Comparison of ENCODE assay signal across 2 cellular contexts in genomic region chr16:70463235-70463634, GRCh38.
TF ChIP-seq lines count a peak whose summit lies in the region.

No MANE protein-coding gene starts in this region.

TF ChIP-seq in HepG2, 621 proteins besides CTCF, POLR2A, EP300 and RAD21:
- TF ChIP-seq ZBTB38 (CRISPR knock-in tag; IDR thresholded peaks at IDR 0.05), result no peak
- TF ChIP-seq ZNF629 (CRISPR knock-in tag; conservative IDR thresholded peaks at IDR 0.05), result peak; percentile 61

TF ChIP-seq in K562, 482 proteins besides CTCF, POLR2A, EP300 and RAD21:
- TF ChIP-seq TFAM (CRISPR knock-in tag; conservative IDR thresholded peaks at IDR 0.05), result no peak
- 0 out of 2 replicates have a peak, but pooled peaks have one; percentile 16 for TF ChIP-seq ZC3H4 (CRISPR knock-in tag; IDR thresholded peaks at IDR 0.05; ENCODE audit: borderline replicate concordance)
- no peak for TF ChIP-seq KAT8 (IDR thresholded peaks at IDR 0.05; ENCODE audit: low read depth)
- TF ChIP-seq, protein P1, sequence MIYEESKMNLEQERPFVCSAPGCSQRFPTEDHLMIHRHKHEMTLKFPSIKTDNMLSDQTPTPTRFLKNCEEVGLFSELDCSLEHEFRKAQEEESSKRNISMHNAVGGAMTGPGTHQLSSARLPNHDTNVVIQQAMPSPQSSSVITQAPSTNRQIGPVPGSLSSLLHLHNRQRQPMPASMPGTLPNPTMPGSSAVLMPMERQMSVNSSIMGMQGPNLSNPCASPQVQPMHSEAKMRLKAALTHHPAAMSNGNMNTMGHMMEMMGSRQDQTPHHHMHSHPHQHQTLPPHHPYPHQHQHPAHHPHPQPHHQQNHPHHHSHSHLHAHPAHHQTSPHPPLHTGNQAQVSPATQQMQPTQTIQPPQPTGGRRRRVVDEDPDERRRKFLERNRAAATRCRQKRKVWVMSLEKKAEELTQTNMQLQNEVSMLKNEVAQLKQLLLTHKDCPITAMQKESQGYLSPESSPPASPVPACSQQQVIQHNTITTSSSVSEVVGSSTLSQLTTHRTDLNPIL (CRISPR knock-in tag; IDR thresholded peaks at IDR 0.05), result no peak
- TF ChIP-seq MIER1 (IDR thresholded peaks at IDR 0.05; ENCODE audit: low read depth), result no peak
- TF ChIP-seq SIRT6 (IDR thresholded peaks at IDR 0.05; ENCODE audit: low read depth, low read length), result no peak
- 0 out of 4 replicates have a peak, but pooled peaks of 1 of the 2 experiments have one; percentile 24 for TF ChIP-seq KDM1A (IDR thresholded peaks at IDR 0.05)
- no peak for TF ChIP-seq GATA2 (CRISPR knock-in tag; IDR thresholded peaks at IDR 0.05)
- peak; percentile 68 for TF ChIP-seq BCOR (IDR thresholded peaks at IDR 0.05)
- TF ChIP-seq EHMT2 (IDR thresholded peaks at IDR 0.05), result no peak
- TF ChIP-seq ZNF57 (CRISPR knock-in tag; IDR thresholded peaks at IDR 0.05), result no peak
- TF ChIP-seq ZNF274 (IDR thresholded peaks at IDR 0.05; ENCODE audit: borderline replicate concordance, low read depth, low read length), result no peak
- peak; percentile 59 for TF ChIP-seq RBM25 (IDR thresholded peaks at IDR 0.05; ENCODE audit: low read depth, low read length, severe bottlenecking)
- TF ChIP-seq ZNF644 (tag; IDR thresholded peaks at IDR 0.05; ENCODE audit: low read depth), result no peak
- no peak for TF ChIP-seq PTRF (tag; IDR thresholded peaks at IDR 0.05)
- TF ChIP-seq NFE2 (IDR thresholded peaks at IDR 0.05; ENCODE audit: low read depth), result no peak
